37 cellular contexts compared by ENCODE assay signal in genomic region chr2:232352511-232353091, GRCh38. TPM values are rescaled to one million over a fixed set of nuclear protein-coding genes. Genes with fewer than 3 reads are reported as not detected.
DNase-seq lines count a peak whose midpoint lies in the region; ATAC-seq, FAIRE-seq and TF ChIP-seq lines count a peak whose summit lies in the region.
"Had no signal": no experiment of that assay in that cellular context is flagged by ENCODE, and none has a peak within 500 bp of the region (broad histone marks: within the 10 kb centered on the region; RNA-seq: fewer than 3 reads in every experiment).

No MANE protein-coding gene starts in this region.

- CTCF ChIA-PET in H1 (lab: Charles Lee; ENCODE audit: partially characterized antibody), result interaction anchor here (0.8 to 8.8 kb wide), 13 partner anchors 12 to 452 kb away, joined by 3 to 100 read pairs (median 3); no protein-coding TSS in a partner anchor
- CTCF ChIA-PET in naive thymus-derived CD4-positive, alpha-beta T cell (lab: Charles Lee), result no interaction called here

- no peaks in the 10 kb centered on the region for H3K79me1 ChIP-seq in H1 (ENCODE audit: low read depth, low read length)

- peaks cover 8 to 49% (median 19%) of the 10 kb centered on the region in 5 donors for H3K27me3 Mint-ChIP-seq in naive thymus-derived CD4-positive, alpha-beta T cell

- H4K5ac ChIP-seq in H1 (ENCODE audit: insufficient read length, low read depth, low read length), result no peak overlapping the region

- H3K9me3 ChIP-seq in left ventricle myocardium inferior (replicated peaks) (no peaks in the 10 kb centered on the region), right cardiac atrium (ENCODE audit: control insufficient read depth, low read length) (no peaks in the 10 kb centered on the region), H1 (ENCODE audit: insufficient read depth in 2 of 2, low read depth in 1 of 2, low read length in 1 of 2) (peaks cover 6 to 8% of the 10 kb centered on the region in 2 experiments; a peak in 2 of 4 replicates)
- no peaks in the 10 kb centered on the region for H3K9me3 ChIP-seq in naive thymus-derived CD4-positive, alpha-beta T cell (ENCODE audit: control insufficient read depth in 2 of 3, low read length in 3 of 3)
- H3K9me3 ChIP-seq: ascending aorta, thyroid gland, vagina had no signal

- no peak overlapping the region for H4K91ac ChIP-seq in H1 (replicated peaks; ENCODE audit: insufficient read length, low read length)

- H3K4me2 ChIP-seq in H1 (ENCODE audit: insufficient read depth in 1 of 2, low read depth in 2 of 2, low read length in 2 of 2), result peak overlapping the region; percentile 52 to 67; a peak in 3 of 4 replicates

- peak overlapping the region; percentile 17 for H3K4me3 ChIP-seq in left ventricle myocardium inferior
- H3K4me3 ChIP-seq in right cardiac atrium (ENCODE audit: low read length), result no peak overlapping the region
- H3K4me3 ChIP-seq in H1 (ENCODE audit: extremely low read depth in 1 of 4, insufficient read depth in 2 of 4, low read depth in 3 of 4, low read length in 4 of 4), result peak overlapping the region in 3 of 4 experiments; percentile 26 to 52 (median 26); a peak in 6 of 8 replicates
- no peak overlapping the region for H3K4me3 ChIP-seq in naive thymus-derived CD4-positive, alpha-beta T cell (ENCODE audit: low read length)
- H3K4me3 ChIP-seq: ascending aorta, cardiac muscle cell, coronary artery, thyroid gland had no signal

- POLR2A ChIA-PET in H1 (lab: Charles Lee; ENCODE audit: partially characterized antibody), result interaction anchor here (1.0 to 1.1 kb wide), 2 partner anchors 19 to 34 kb away, joined by 3 read pairs; no protein-coding TSS in a partner anchor
- POLR2A ChIA-PET in naive thymus-derived CD4-positive, alpha-beta T cell (lab: Charles Lee), result no interaction called here

- no peak overlapping the region for H3K56ac ChIP-seq in H1 (replicated peaks; ENCODE audit: insufficient read length, low read depth, low read length)

- H2AK5ac ChIP-seq in H1 (ENCODE audit: low read depth, low read length), result no peak overlapping the region

- no peak overlapping the region for H3K4ac ChIP-seq in H1 (replicated peaks; ENCODE audit: insufficient read length, low read depth, low read length)

- intact Hi-C loops in left ventricle myocardium inferior (cut with micrococcal nuclease), result no loop called here
- intact Hi-C loops in right cardiac atrium (cut with DNase I), result no loop called here
- intact Hi-C loops in naive thymus-derived CD4-positive, alpha-beta T cell (cut with micrococcal nuclease), result no loop called here

- TF ChIP-seq RAD21 in H1 (IDR thresholded peaks at IDR 0.05 in 1 of 2, conservative IDR thresholded peaks at IDR 0.05 in 1 of 2; ENCODE audit: low read depth in 2 of 2, low read length in 2 of 2), result no peak

- no peak overlapping the region for H2BK15ac ChIP-seq in H1 (ENCODE audit: low read length)

- no peak for TF ChIP-seq POLR2A in H1 (IDR thresholded peaks at IDR 0.05; ENCODE audit: control extremely low read depth in 1 of 2, low read depth in 2 of 2, low read length in 2 of 2)

- H2BK12ac ChIP-seq in H1 (ENCODE audit: low read depth, low read length), result no peak overlapping the region

- H2BK5ac ChIP-seq in H1 (ENCODE audit: low read depth, low read length), result no peak overlapping the region

- no peaks in the 10 kb centered on the region for H3K36me3 Mint-ChIP-seq in naive thymus-derived CD4-positive, alpha-beta T cell
- H3K36me3 Mint-ChIP-seq: activated naive CD8-positive, alpha-beta T cell had no signal

- no peak overlapping the region for H3K9ac ChIP-seq in H1 (replicated peaks in 1 of 4; ENCODE audit: extremely low read depth in 1 of 4, low read depth in 3 of 4, low read length in 3 of 4)
- H3K9ac ChIP-seq: parathyroid adenoma had no signal

- no peak overlapping the region for H3K14ac ChIP-seq in H1 (ENCODE audit: insufficient read length)

- no peak overlapping the region for H3K27ac ChIP-seq in left ventricle myocardium inferior (replicated peaks)
- H3K27ac ChIP-seq in right cardiac atrium (ENCODE audit: low read length), result no peak overlapping the region
- H3K27ac ChIP-seq in H1 (ENCODE audit: low read depth, low read length), result no peak overlapping the region
- H3K27ac ChIP-seq in naive thymus-derived CD4-positive, alpha-beta T cell (ENCODE audit: low read depth, low read length), result no peak overlapping the region
- H3K27ac ChIP-seq: ascending aorta, cardiac muscle cell, coronary artery, parathyroid adenoma, spleen, thyroid gland, vagina had no signal

- H3K4me1 ChIP-seq in left ventricle myocardium inferior (peaks cover 19% of the 10 kb centered on the region), right cardiac atrium (ENCODE audit: control insufficient read depth, insufficient read depth, low read length) (no peaks in the 10 kb centered on the region), H1 (replicated peaks in 1 of 4; ENCODE audit: control insufficient read depth in 3 of 4, insufficient read depth in 4 of 4, low read length in 3 of 4) (peaks cover 0 to 4% (median 2%) of the 10 kb centered on the region in 4 experiments; a peak in 3 of 7 replicates)
- peaks cover 7 to 27% of the 10 kb centered on the region in 2 donors for H3K4me1 ChIP-seq in naive thymus-derived CD4-positive, alpha-beta T cell (ENCODE audit: control insufficient read depth in 2 of 2, insufficient read depth in 2 of 2, low read length in 2 of 2)
- H3K4me1 ChIP-seq: ascending aorta had no signal

- H3K79me2 ChIP-seq in H1 (ENCODE audit: control insufficient read depth in 1 of 2, insufficient read depth in 2 of 2, low read length in 2 of 2), result no peaks in the 10 kb centered on the region
- H3K79me2 ChIP-seq: parathyroid adenoma had no signal

- FAIRE-seq in H1 (lab: Jason Lieb, UNC), result no peak
- FAIRE-seq: GM18507, GM19239 had no signal

- DNase-seq in left ventricle myocardium inferior (no peak), right cardiac atrium (no peak), H1 (ENCODE audit: low read depth in 1 of 2, low spot score in 2 of 2) (no peak), UCSD-AML1 (lab: John Stamatoyannopoulos, UW; ENCODE audit: unreplicated experiment) (no peak), Ammon's horn (ENCODE audit: low spot score) (no peak), OCI-M1 (lab: John Stamatoyannopoulos, UW) (no peak)
- DNase-seq in naive thymus-derived CD4-positive, alpha-beta T cell, result no peak
- DNase-seq: DMS 273 treated with DMSO at 0.1 percent for 48 hours; GOT3; KG1; kidney glomerular epithelial cell; mammary epithelial cell; NCI-H1105; NCI-H187 treated with DMSO at 0.1 percent for 48 hours; NCI-H2171; stimulated activated CD4-positive, alpha-beta T cell treated with anti-CD3 and anti-CD28 coated beads, Interleukin-2, amount 100 ng/mL, for 24 hours; T1000; thyroid gland had no signal

- peak overlapping the region; percentile 25; the same call in 1 of the 2 replicates for H4K8ac ChIP-seq in H1 (ENCODE audit: extremely low read depth, insufficient read depth, low read length)

- TF ChIP-seq CTCF in left ventricle myocardium inferior (IDR thresholded peaks at IDR 0.05; ENCODE audit: borderline replicate concordance) (no peak), H1 (IDR thresholded peaks at IDR 0.05; ENCODE audit: control extremely low read depth in 1 of 3, insufficient read depth in 1 of 3, low read depth in 1 of 3, low read length in 3 of 3) (no peak)

- no peaks in the 10 kb centered on the region for H4K20me1 ChIP-seq in H1 (replicated peaks in 1 of 2; ENCODE audit: control insufficient read depth in 1 of 2, insufficient read depth in 2 of 2, low read length in 2 of 2)

- H3K23ac ChIP-seq in H1 (ENCODE audit: insufficient read length), result no peak overlapping the region

- H3K27me3 ChIP-seq in left ventricle myocardium inferior (ENCODE audit: low read depth), result peaks cover 83% of the 10 kb centered on the region
- H3K27me3 ChIP-seq in right cardiac atrium (ENCODE audit: control insufficient read depth, insufficient read depth), result no peaks in the 10 kb centered on the region
- peaks cover 25 to 47% (median 33%) of the 10 kb centered on the region in 4 experiments; a peak in 6 of 7 replicates for H3K27me3 ChIP-seq in H1 (replicated peaks in 1 of 4; ENCODE audit: control insufficient read depth in 3 of 4, extremely low read depth in 1 of 4, insufficient read depth in 3 of 4, low read length in 3 of 4)
- H3K27me3 ChIP-seq in naive thymus-derived CD4-positive, alpha-beta T cell (ENCODE audit: control insufficient read depth in 2 of 2, insufficient read depth in 2 of 2, low read length in 2 of 2), result peaks cover 0 to 9% of the 10 kb centered on the region in 2 donors

- H2BK120ac ChIP-seq in H1 (replicated peaks; ENCODE audit: low read depth, low read length), result no peak overlapping the region

- H3K9me3 Mint-ChIP-seq in naive thymus-derived CD4-positive, alpha-beta T cell, result peaks cover 0 to 8% (median 0%) of the 10 kb centered on the region in 11 donors
- H3K9me3 Mint-ChIP-seq: neural crest cell; stimulated activated naive CD8-positive, alpha-beta T cell treated with anti-CD3 and anti-CD28 coated beads, Interleukin-15, Interleukin-2, amounts not matched to agents 100 ng/mL and 50 ng/mL, for 24 hours had no signal

- H3K36me3 ChIP-seq in left ventricle myocardium inferior (no peaks in the 10 kb centered on the region), H1 (ENCODE audit: control insufficient read depth in 2 of 4, insufficient read depth in 4 of 4, low read length in 3 of 4) (peaks cover 0 to 5% (median 0%) of the 10 kb centered on the region in 4 experiments; a peak in 1 of 8 replicates)
- H3K36me3 ChIP-seq in naive thymus-derived CD4-positive, alpha-beta T cell (ENCODE audit: control insufficient read depth in 2 of 3, insufficient read depth in 3 of 3, low read length in 3 of 3), result no peaks in the 10 kb centered on the region
- H3K36me3 ChIP-seq: ascending aorta, cardiac muscle cell, spleen, thyroid gland, vagina had no signal

- 46% methylated on average over 39 of the region's 39 CpGs for WGBS in right cardiac atrium
- WGBS in H1 (ENCODE audit: extremely low coverage in 1 of 2, insufficient coverage in 1 of 2, insufficient read length in 1 of 2, insufficient replicate concordance in 2 of 2, low coverage in 1 of 2, low lambda C conversion rate in 2 of 2, missing lambda C conversion rate in 1 of 2), 2 experiments, result 70% methylated on average over 27 of the region's 39 CpGs; no CpG with 5 or more reads in 1 of the 2 experiments

- H3K23me2 ChIP-seq in H1 (ENCODE audit: low read depth, low read length), result peaks cover 2% of the 10 kb centered on the region

- H3K4me1 Mint-ChIP-seq in naive thymus-derived CD4-positive, alpha-beta T cell, result peaks cover 0 to 19% (median 6%) of the 10 kb centered on the region in 7 donors
- H3K4me1 Mint-ChIP-seq: neural crest cell had no signal

- no peak for TF ChIP-seq EP300 in H1 (IDR thresholded peaks at IDR 0.05; ENCODE audit: borderline replicate concordance in 1 of 2, low read depth in 2 of 2, low read length in 2 of 2)

- no peak overlapping the region for H3K27ac Mint-ChIP-seq in naive thymus-derived CD4-positive, alpha-beta T cell
- H3K27ac Mint-ChIP-seq: activated naive CD8-positive, alpha-beta T cell; stimulated activated naive CD8-positive, alpha-beta T cell treated with anti-CD3 and anti-CD28 coated beads, Interleukin-15, Interleukin-2, amounts not matched to agents 100 ng/mL and 50 ng/mL, for 24 hours had no signal

- ATAC-seq in right cardiac atrium, result no peak
- peak; percentile 17 for ATAC-seq in naive thymus-derived CD4-positive, alpha-beta T cell
- ATAC-seq: esophagus mucosa had no signal

- H3K18ac ChIP-seq in H1 (ENCODE audit: extremely low read depth, low read length), result no peak overlapping the region

- peak overlapping the region in 2 of 10 donors; percentile 10 to 58 for H3K4me3 Mint-ChIP-seq in naive thymus-derived CD4-positive, alpha-beta T cell
- H3K4me3 Mint-ChIP-seq: neural crest cell; stimulated activated naive CD8-positive, alpha-beta T cell treated with anti-CD3 and anti-CD28 coated beads, Interleukin-15, Interleukin-2, amounts not matched to agents 100 ng/mL and 50 ng/mL, for 24 hours had no signal

- H2BK20ac ChIP-seq in H1 (ENCODE audit: low read length), result no peak overlapping the region

- H2AFZ ChIP-seq in H1 (ENCODE audit: low read length), result no peak overlapping the region; the same call in 1 of the 2 replicates
- H2AFZ ChIP-seq: parathyroid adenoma had no signal

RNA-seq across cellular contexts. Expression of gene ALPP, which starts 25.9 kb away (rescaled TPM):
- not detected for total RNA-seq in left ventricle myocardium inferior
- total RNA-seq in right cardiac atrium, result not detected
- not detected for polyA plus RNA-seq in right cardiac atrium
- 0.15 TPM in 1 of 2 replicates, not detected in the other for total RNA-seq in H1 (2021; fragmentation: NEBNext Ultra II Directional; extraction: Animal tissue kit (Norgen Biotek cat#: 25700))
- polyA plus RNA-seq in H1 (2011; rRNA removed), result 0.15 and 0.20 TPM in 2 replicates
- 0.06 TPM for polyA plus RNA-seq in H1 (2011; cell fraction: cytosol; rRNA removed)
- polyA plus RNA-seq in H1 (2011; cell fraction: nucleus; rRNA removed), result 0.19 TPM
- 0.28 to 0.85 TPM (median 0.65 TPM) in 4 replicates for polyA plus RNA-seq in H1 (2012, experiment 1 of 2)
- polyA plus RNA-seq in H1 (2012, experiment 2 of 2), result 0.07 TPM
- polyA plus RNA-seq in H1 (2013, experiment 1 of 2), result 0.12 TPM
- polyA plus RNA-seq in H1 (2013, experiment 2 of 2), result 0.06 TPM
- 0.06 and 0.07 TPM in 2 replicates for polyA minus RNA-seq in H1 (2011; rRNA and poly(A)+ RNA removed)
- polyA minus RNA-seq in H1 (2011; cell fraction: cytosol; rRNA and poly(A)+ RNA removed), result not detected
- not detected for polyA minus RNA-seq in H1 (2011; cell fraction: nucleus; rRNA and poly(A)+ RNA removed)
- total RNA-seq in naive thymus-derived CD4-positive, alpha-beta T cell, result under 1 TPM in 2 of 5 experiments, not detected in 3; 0.24 TPM
- polyA plus RNA-seq in naive thymus-derived CD4-positive, alpha-beta T cell, result not detected
- total RNA-seq: ascending aorta, cardiac muscle cell, esophagus mucosa, fibroblast of villous mesenchyme, mammary epithelial cell, NCI-H460, neural crest cell, RPMI7951, SK-MEL-5, spleen, thyroid gland, vagina had no signal
- polyA plus RNA-seq: BJ, cardiac muscle cell, spleen had no signal

RNA-seq across cellular contexts. Expression of gene ALPG, which starts 54.0 kb away (rescaled TPM):
- total RNA-seq in left ventricle myocardium inferior (not detected), right cardiac atrium (not detected)
- polyA plus RNA-seq in right cardiac atrium (not detected), H1 (2011; rRNA removed) (2.1 and 3.2 TPM in 2 replicates)
- 0.56 and 0.75 TPM in 2 replicates for total RNA-seq in H1 (2021; fragmentation: NEBNext Ultra II Directional; extraction: Animal tissue kit (Norgen Biotek cat#: 25700))
- polyA plus RNA-seq in H1 (2011; cell fraction: cytosol; rRNA removed), result 1.2 TPM
- polyA plus RNA-seq in H1 (2011; cell fraction: nucleus; rRNA removed), result 2.3 TPM
- 1.1 to 3.0 TPM (median 2.2 TPM) in 4 replicates for polyA plus RNA-seq in H1 (2012, experiment 1 of 2)
- 1.0 TPM for polyA plus RNA-seq in H1 (2012, experiment 2 of 2)
- polyA plus RNA-seq in H1 (2013, experiment 1 of 2), result 1.4 TPM
- polyA plus RNA-seq in H1 (2013, experiment 2 of 2), result 1.1 TPM
- 0.44 and 0.57 TPM in 2 replicates for polyA minus RNA-seq in H1 (2011; rRNA and poly(A)+ RNA removed)
- polyA minus RNA-seq in H1 (2011; cell fraction: cytosol; rRNA and poly(A)+ RNA removed), result 0.88 TPM
- polyA minus RNA-seq in H1 (2011; cell fraction: nucleus; rRNA and poly(A)+ RNA removed), result 0.70 TPM
- total RNA-seq in naive thymus-derived CD4-positive, alpha-beta T cell, result not detected
- polyA plus RNA-seq in naive thymus-derived CD4-positive, alpha-beta T cell, result not detected
- total RNA-seq: ascending aorta, cardiac muscle cell, esophagus mucosa, fibroblast of villous mesenchyme, HT-29, mammary epithelial cell, MCF 10A, NCI-H460, neural crest cell, RPMI7951, SK-MEL-5, spleen, thyroid gland, vagina had no signal
- polyA plus RNA-seq: BJ, cardiac muscle cell, spleen had no signal

Comparison
In these comparisons a context has a peak if more than half of its experiments do, and no peak if none do; other contexts are left out.
1. H3K4me3 ChIP-seq: peak in left ventricle myocardium inferior (single experiment) and H1 (3 of 4); none in right cardiac atrium (single experiment) and naive thymus-derived CD4-positive, alpha-beta T cell (single experiment).